In the genomic region with DNA sequence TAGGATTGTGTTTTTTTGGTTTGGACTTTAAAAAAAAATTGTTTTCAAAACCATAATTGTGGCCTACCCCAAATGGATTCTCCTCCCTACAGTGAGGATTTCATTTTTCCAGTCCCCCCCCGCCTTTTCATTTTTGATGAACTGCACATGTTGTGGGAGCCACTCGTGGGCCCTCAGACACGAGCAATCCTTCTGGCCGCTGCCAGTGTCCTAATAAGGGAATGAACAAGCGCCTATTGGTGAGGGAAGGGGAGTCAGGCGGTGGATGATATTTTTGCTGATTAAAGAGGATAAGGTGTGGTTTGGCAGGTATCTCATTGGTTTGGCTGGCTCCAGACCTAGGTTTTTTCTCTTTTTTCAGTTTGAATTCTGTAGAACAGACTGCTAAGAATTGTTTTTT, we compare ENCODE assay signal across 16 cellular contexts.
DNase-seq lines count a peak whose midpoint lies in the region; ATAC-seq and TF ChIP-seq lines count a peak whose summit lies in the region.
"Had no signal": no experiment of that assay in that cellular context is flagged by ENCODE, and none has a peak within 500 bp of the region (broad histone marks: within the 10 kb centered on the region; RNA-seq: fewer than 3 reads in every experiment).

No MANE protein-coding gene starts in this region.

- no peaks in the 10 kb centered on the region for H3K23me2 ChIP-seq in H9 (ENCODE audit: insufficient read length, low read depth, low read length, poor library complexity, severe bottlenecking)

- no CpG with 5 or more reads among the region's 6 CpGs for WGBS in H9 (ENCODE audit: extremely low coverage, insufficient read length, low lambda C conversion rate)
- 50% methylated on average over 6 of the region's 6 CpGs for WGBS in prostate gland

- H3K9me3 ChIP-seq in H9 (ENCODE audit: control insufficient read depth, low read depth, low read length) (no peaks in the 10 kb centered on the region), breast epithelium (no peaks in the 10 kb centered on the region), prostate gland (no peaks in the 10 kb centered on the region), neural progenitor cell (ENCODE audit: low read depth) (no peaks in the 10 kb centered on the region)

- H3K18ac ChIP-seq in H9 (ENCODE audit: insufficient read length, low read depth, low read length): no peak overlapping the region

- H3K4me1 ChIP-seq in H9 (ENCODE audit: insufficient read depth, low read length) (peaks cover 10% of the 10 kb centered on the region), breast epithelium (peaks cover 3 to 7% of the 10 kb centered on the region in 2 donors), prostate gland (replicated peaks) (no peaks in the 10 kb centered on the region), neural progenitor cell (peaks cover 6% of the 10 kb centered on the region)

- H4K91ac ChIP-seq in H9 (ENCODE audit: insufficient read length, low read depth, low read length): no peak overlapping the region

- H3K27me3 Mint-ChIP-seq in H9 (ENCODE audit: low read depth) (no peaks in the 10 kb centered on the region), neural progenitor cell (ENCODE audit: insufficient read depth, low read depth) (peaks cover 2% of the 10 kb centered on the region)
- H3K27me3 Mint-ChIP-seq: stimulated activated naive CD8-positive, alpha-beta T cell treated with anti-CD3 and anti-CD28 coated beads, Interleukin-15, amount 100 ng/mL, for 72 hours had no signal

- no peak overlapping the region for H4K8ac ChIP-seq in H9 (replicated peaks; ENCODE audit: insufficient read length, low read depth, low read length)

- no peak overlapping the region for H3K56ac ChIP-seq in H9 (ENCODE audit: insufficient read length, low read depth, low read length)

- H4K20me1 ChIP-seq in H9 (ENCODE audit: control insufficient read depth, insufficient read depth, insufficient read length): no peaks in the 10 kb centered on the region
- no peaks in the 10 kb centered on the region for H4K20me1 ChIP-seq in neural progenitor cell (ENCODE audit: low read depth)

- no peak overlapping the region for H3K4me2 ChIP-seq in H9 (ENCODE audit: insufficient read depth, insufficient read length, low read length)
- no peak overlapping the region for H3K4me2 ChIP-seq in neural progenitor cell

- TF ChIP-seq POLR2A in breast epithelium (IDR thresholded peaks at IDR 0.05) (no peak), prostate gland (IDR thresholded peaks at IDR 0.05) (no peak)

- H3K79me2 ChIP-seq in H9 (ENCODE audit: insufficient read depth, low read length) (no peaks in the 10 kb centered on the region), neural progenitor cell (ENCODE audit: low read depth) (peaks cover 52% of the 10 kb centered on the region)

- no peak overlapping the region for H3K23ac ChIP-seq in H9 (ENCODE audit: insufficient read length, low read depth, low read length)

- DNase-seq in H9: no peak
- peak in 1 of 2 donors; percentile 83 for DNase-seq in breast epithelium (ENCODE audit: low spot score in 2 of 2)
- no peak for DNase-seq in left lobe of liver (ENCODE audit: low spot score)
- DNase-seq in prostate gland (ENCODE audit: low spot score): no peak
- DNase-seq in iPS-NIHi11 (ENCODE audit: low spot score): no peak
- DNase-seq in HCEC 1CT: no peak
- no peak for DNase-seq in neural progenitor cell (ENCODE audit: low spot score)
- DNase-seq: activated gamma-delta T cell treated with Interleukin-2 at 50 U/mL for 16 hours; effector CD8-positive, alpha-beta T cell; foreskin melanocyte; MV-4-11; NCI-H69; posterior cingulate gyrus; stimulated activated naive CD8-positive, alpha-beta T cell treated with anti-CD3 and anti-CD28 coated beads, Interleukin-15, amount 100 ng/mL, for 72 hours; SW 1271 had no signal

- H2AFZ ChIP-seq in H9 (ENCODE audit: low read length): no peak overlapping the region
- no peak overlapping the region for H2AFZ ChIP-seq in neural progenitor cell (replicated peaks)

- H3K27ac Mint-ChIP-seq in H9 (peak overlapping the region in 2 of 3 experiments; percentile 50 to 88; a peak in 2 of 7 replicates), neural progenitor cell (no peak overlapping the region)
- H3K27ac Mint-ChIP-seq: stimulated activated naive CD8-positive, alpha-beta T cell treated with anti-CD3 and anti-CD28 coated beads, Interleukin-15, amount 100 ng/mL, for 72 hours had no signal

- H2BK5ac ChIP-seq in H9 (ENCODE audit: insufficient read length, low read length): no peak overlapping the region

- H3K36me3 ChIP-seq in breast epithelium (no peaks in the 10 kb centered on the region), prostate gland (no peaks in the 10 kb centered on the region), neural progenitor cell (no peaks in the 10 kb centered on the region)

- no peak overlapping the region for H2BK20ac ChIP-seq in H9 (ENCODE audit: low read depth, low read length, poor library complexity, severe bottlenecking)

- H3K9ac ChIP-seq in H9 (ENCODE audit: extremely low read depth, insufficient read length, low read length): no peak overlapping the region
- H3K9ac ChIP-seq in neural progenitor cell: no peak overlapping the region

- peaks cover 15 to 23% of the 10 kb centered on the region in 2 experiments for H3K4me1 Mint-ChIP-seq in H9
- peaks cover 10% of the 10 kb centered on the region for H3K4me1 Mint-ChIP-seq in neural progenitor cell

- H2BK120ac ChIP-seq in H9 (ENCODE audit: low read depth, low read length, poor library complexity, severe bottlenecking): no peak overlapping the region

- H2BK12ac ChIP-seq in H9 (ENCODE audit: insufficient read length, low read depth, low read length): no peak overlapping the region

- no peak overlapping the region for H2BK15ac ChIP-seq in H9 (ENCODE audit: low read depth, low read length)

- no peak overlapping the region for H3K4ac ChIP-seq in H9 (ENCODE audit: low read depth, low read length)

- H3K4me3 ChIP-seq in breast epithelium: no peak overlapping the region
- no peak overlapping the region for H3K4me3 ChIP-seq in prostate gland
- H3K4me3 ChIP-seq in neural progenitor cell: no peak overlapping the region

- no peak overlapping the region for H3K4me3 Mint-ChIP-seq in H9
- H3K4me3 Mint-ChIP-seq in neural progenitor cell: no peak overlapping the region
- H3K4me3 Mint-ChIP-seq: stimulated activated naive CD8-positive, alpha-beta T cell treated with anti-CD3 and anti-CD28 coated beads, Interleukin-15, amount 100 ng/mL, for 72 hours had no signal

- H3K9me3 Mint-ChIP-seq in H9 (no peaks in the 10 kb centered on the region), neural progenitor cell (no peaks in the 10 kb centered on the region)
- H3K9me3 Mint-ChIP-seq: stimulated activated naive CD8-positive, alpha-beta T cell treated with anti-CD3 and anti-CD28 coated beads, Interleukin-15, amount 100 ng/mL, for 72 hours had no signal

- TF ChIP-seq CTCF in H9 (conservative IDR thresholded peaks at IDR 0.05) (no peak), breast epithelium (IDR thresholded peaks at IDR 0.05) (peak in 1 of 3 donors; percentile 24), prostate gland (IDR thresholded peaks at IDR 0.05) (no peak), neural progenitor cell (IDR thresholded peaks at IDR 0.05) (no peak)

- H3T11ph ChIP-seq in H9 (ENCODE audit: low read length): no peak overlapping the region

- H3K27me3 ChIP-seq in H9 (ENCODE audit: insufficient read depth, low read length): no peaks in the 10 kb centered on the region
- no peaks in the 10 kb centered on the region for H3K27me3 ChIP-seq in breast epithelium
- no peaks in the 10 kb centered on the region for H3K27me3 ChIP-seq in prostate gland (replicated peaks; ENCODE audit: insufficient read depth)
- no peaks in the 10 kb centered on the region for H3K27me3 ChIP-seq in neural progenitor cell

- intact Hi-C loops in breast epithelium (cut with DNase I; ENCODE audit: low total_unique reads): no loop called here
- intact Hi-C loops in prostate gland (cut with DNase I): no loop called here

- H3K36me3 Mint-ChIP-seq in H9 (ENCODE audit: insufficient read depth in 1 of 3, low read depth in 3 of 3): peaks cover 0 to 5% (median 0%) of the 10 kb centered on the region in 3 experiments; a peak in 1 of 7 replicates
- H3K36me3 Mint-ChIP-seq in neural progenitor cell: peaks cover 3% of the 10 kb centered on the region

- ATAC-seq in left lobe of liver (peak; percentile 30), GM19324 (IDR thresholded peaks at IDR 0.05; ENCODE audit: low FRiP score, unreplicated experiment) (no peak)

- H2AK5ac ChIP-seq in H9 (ENCODE audit: insufficient read length, low read length): no peak overlapping the region

- H3K79me1 ChIP-seq in H9 (ENCODE audit: insufficient read depth, low read depth, low read length, poor library complexity, severe bottlenecking): no peaks in the 10 kb centered on the region

- no peaks in the 10 kb centered on the region for H3F3A ChIP-seq in neural progenitor cell (ENCODE audit: low read depth)

- H3K27ac ChIP-seq in H9 (ENCODE audit: insufficient read length, low read depth, low read length) (no peak overlapping the region), breast epithelium (peak overlapping the region; percentile 41 to 87), prostate gland (peak overlapping the region; percentile 7 to 26), neural progenitor cell (no peak overlapping the region)

- H3K14ac ChIP-seq in H9 (ENCODE audit: insufficient read depth, low read length): no peak overlapping the region

- H4K5ac ChIP-seq in H9 (ENCODE audit: insufficient read length, low read depth, low read length): no peak overlapping the region

Comparison
In these comparisons a context has a peak if more than half of its experiments do, and no peak if none do; other contexts are left out.
1. H3K27ac ChIP-seq: peak in breast epithelium (2 of 2) and prostate gland (2 of 2); none in H9 (single experiment) and neural progenitor cell (single experiment).